In the genomic region with DNA sequence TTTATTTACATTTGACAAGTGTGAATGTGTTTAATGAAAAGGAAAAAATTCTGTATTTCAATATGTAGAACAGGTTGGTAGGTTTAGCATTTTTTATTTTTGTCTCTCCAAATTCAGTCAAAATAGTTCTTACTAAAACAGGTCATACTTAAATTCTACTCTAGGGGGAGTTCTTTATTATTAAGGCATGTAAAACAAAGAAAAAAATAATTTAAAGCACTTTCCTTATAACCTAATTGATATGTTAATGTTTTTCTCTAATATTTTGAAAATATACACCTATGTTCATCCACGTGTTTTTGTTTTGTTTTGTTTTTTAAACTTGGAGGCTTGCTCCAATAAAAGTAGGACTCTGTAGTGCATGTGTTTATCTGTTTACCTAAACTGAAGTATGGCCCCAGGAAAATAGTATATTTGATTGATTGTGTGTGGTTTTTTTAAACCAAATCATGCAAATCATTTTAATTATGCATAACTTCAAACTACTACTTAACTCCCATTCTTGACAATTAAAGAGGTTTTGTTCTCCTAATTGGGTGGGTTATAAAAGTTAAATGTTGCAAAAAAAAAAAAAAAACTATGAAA, we compare ENCODE assay signal across 15 cellular contexts.
DNase-seq lines count a peak whose midpoint lies in the region; ATAC-seq, FAIRE-seq and TF ChIP-seq lines count a peak whose summit lies in the region.
"Had no signal": no experiment of that assay in that cellular context is flagged by ENCODE, and none has a peak within 500 bp of the region (broad histone marks: within the 10 kb centered on the region; RNA-seq: fewer than 3 reads in every experiment).

No MANE protein-coding gene starts in this region.

- H3K79me2 ChIP-seq in H9 (ENCODE audit: insufficient read depth, low read length), result no peaks in the 10 kb centered on the region

- H2BK15ac ChIP-seq in H9 (ENCODE audit: low read depth, low read length), result no peak overlapping the region

- no peak for ATAC-seq in activated CD8-positive, alpha-beta memory T cell treated with anti-CD3 and anti-CD28 coated beads, Interleukin-2, amount 10 ng/mL, durations not matched to agents 7 days and 5 days
- ATAC-seq in HG02798 (IDR thresholded peaks at IDR 0.05; ENCODE audit: poor library complexity, unreplicated experiment), result no peak
- ATAC-seq in GM19395 (IDR thresholded peaks at IDR 0.05; ENCODE audit: unreplicated experiment), result no peak
- ATAC-seq: activated CD8-positive, alpha-beta T cell treated with anti-CD3 and anti-CD28 coated beads for 36 hours; activated naive CD4-positive, alpha-beta T cell treated with anti-CD3 and anti-CD28 coated beads, Interleukin-2, amount 50 U/mL, for 72 hours had no signal

- no peak overlapping the region for H2BK12ac ChIP-seq in H9 (ENCODE audit: insufficient read length, low read depth, low read length)

- H4K91ac ChIP-seq in H9 (ENCODE audit: insufficient read length, low read depth, low read length), result no peak overlapping the region

- no peaks in the 10 kb centered on the region for H4K20me1 ChIP-seq in H9 (ENCODE audit: control insufficient read depth, insufficient read depth, insufficient read length)

- H3K23me2 ChIP-seq in H9 (ENCODE audit: insufficient read length, low read depth, low read length, poor library complexity, severe bottlenecking), result no peaks in the 10 kb centered on the region

- no peak overlapping the region for H3T11ph ChIP-seq in H9 (ENCODE audit: low read length)

- H3K36me3 Mint-ChIP-seq in H9 (ENCODE audit: insufficient read depth in 1 of 3, low read depth in 3 of 3), result peaks cover 0 to 18% (median 13%) of the 10 kb centered on the region in 3 experiments; a peak in 4 of 7 replicates
- no peaks in the 10 kb centered on the region for H3K36me3 Mint-ChIP-seq in activated CD8-positive, alpha-beta memory T cell treated with anti-CD3 and anti-CD28 coated beads, Interleukin-2, amount 10 ng/mL, durations not matched to agents 7 days and 5 days
- H3K36me3 Mint-ChIP-seq: activated naive CD4-positive, alpha-beta T cell treated with anti-CD3 and anti-CD28 coated beads, Interleukin-2, amount 50 U/mL, for 72 hours had no signal

- H3K9ac ChIP-seq in H9 (ENCODE audit: extremely low read depth, insufficient read length, low read length) (no peak overlapping the region), adipocyte (ENCODE audit: low read length) (no peak overlapping the region)

- H3K18ac ChIP-seq in H9 (ENCODE audit: insufficient read length, low read depth, low read length), result no peak overlapping the region

- no peak overlapping the region for H3K4me3 ChIP-seq in AG10803 (ENCODE audit: low read length)
- H3K4me3 ChIP-seq in adipocyte (ENCODE audit: low read length), result no peak overlapping the region
- H3K4me3 ChIP-seq: vagina had no signal

- H2AK5ac ChIP-seq in H9 (ENCODE audit: insufficient read length, low read length), result no peak overlapping the region

- CTCF ChIA-PET in activated CD8-positive, alpha-beta memory T cell treated with anti-CD3 and anti-CD28 coated beads, Interleukin-2, amount 10 ng/mL, durations not matched to agents 7 days and 5 days (lab: Charles Lee), result no interaction called here

- H3K27ac Mint-ChIP-seq in H9, result peak overlapping the region in 1 of 3 experiments; percentile 85; a peak in 1 of 7 replicates
- no peak overlapping the region for H3K27ac Mint-ChIP-seq in activated CD8-positive, alpha-beta memory T cell treated with anti-CD3 and anti-CD28 coated beads, Interleukin-2, amount 10 ng/mL, durations not matched to agents 7 days and 5 days
- H3K27ac Mint-ChIP-seq: activated CD8-positive, alpha-beta T cell treated with anti-CD3 and anti-CD28 coated beads for 36 hours; activated naive CD4-positive, alpha-beta T cell treated with anti-CD3 and anti-CD28 coated beads, Interleukin-2, amount 50 U/mL, for 72 hours; T-helper 1 cell treated with Interleukin-12 subunit alpha and Interleukin-12 subunit beta and Interleukin-4 antibody, amounts not matched to agents 30 μg/mL and 1 μg/mL, for 36 hours had no signal

- H2BK120ac ChIP-seq in H9 (ENCODE audit: low read depth, low read length, poor library complexity, severe bottlenecking), result no peak overlapping the region

- peaks cover 2% of the 10 kb centered on the region; the same call in 1 of the 2 replicates for H3K4me1 ChIP-seq in H9 (ENCODE audit: insufficient read depth, low read length)
- H3K4me1 ChIP-seq in adipocyte (ENCODE audit: control insufficient read depth, insufficient read depth, low read length), result no peaks in the 10 kb centered on the region
- H3K4me1 ChIP-seq: vagina had no signal

- no peak overlapping the region for H3K4me3 Mint-ChIP-seq in H9
- no peak overlapping the region for H3K4me3 Mint-ChIP-seq in activated CD8-positive, alpha-beta memory T cell treated with anti-CD3 and anti-CD28 coated beads, Interleukin-2, amount 10 ng/mL, durations not matched to agents 7 days and 5 days
- H3K4me3 Mint-ChIP-seq: activated CD8-positive, alpha-beta T cell treated with anti-CD3 and anti-CD28 coated beads for 36 hours; T-helper 1 cell treated with Interleukin-12 subunit alpha and Interleukin-12 subunit beta and Interleukin-4 antibody, amounts not matched to agents 30 μg/mL and 1 μg/mL, for 36 hours had no signal

- H3K14ac ChIP-seq in H9 (ENCODE audit: insufficient read depth, low read length), result no peak overlapping the region

- H3K27me3 Mint-ChIP-seq in H9 (ENCODE audit: low read depth), result no peaks in the 10 kb centered on the region
- H3K27me3 Mint-ChIP-seq in activated CD8-positive, alpha-beta memory T cell treated with anti-CD3 and anti-CD28 coated beads, Interleukin-2, amount 10 ng/mL, durations not matched to agents 7 days and 5 days, result no peaks in the 10 kb centered on the region
- H3K27me3 Mint-ChIP-seq: activated CD8-positive, alpha-beta T cell treated with anti-CD3 and anti-CD28 coated beads for 36 hours had no signal

- H4K8ac ChIP-seq in H9 (replicated peaks; ENCODE audit: insufficient read length, low read depth, low read length), result no peak overlapping the region

- H2BK20ac ChIP-seq in H9 (ENCODE audit: low read depth, low read length, poor library complexity, severe bottlenecking), result no peak overlapping the region

- no peak overlapping the region for H2BK5ac ChIP-seq in H9 (ENCODE audit: insufficient read length, low read length)

- no peak overlapping the region for H3K27ac ChIP-seq in H9 (ENCODE audit: insufficient read length, low read depth, low read length)
- H3K27ac ChIP-seq: vagina had no signal

- WGBS in H9 (ENCODE audit: extremely low coverage, insufficient read length, low lambda C conversion rate), result no CpG with 5 or more reads among the region's 1 CpG

- no peaks in the 10 kb centered on the region for H3K9me3 Mint-ChIP-seq in H9
- no peaks in the 10 kb centered on the region for H3K9me3 Mint-ChIP-seq in activated CD8-positive, alpha-beta memory T cell treated with anti-CD3 and anti-CD28 coated beads, Interleukin-2, amount 10 ng/mL, durations not matched to agents 7 days and 5 days (ENCODE audit: low read depth)
- H3K9me3 Mint-ChIP-seq: activated CD8-positive, alpha-beta T cell treated with anti-CD3 and anti-CD28 coated beads for 36 hours; activated naive CD4-positive, alpha-beta T cell treated with anti-CD3 and anti-CD28 coated beads, Interleukin-2, amount 50 U/mL, for 72 hours; T-helper 1 cell treated with Interleukin-12 subunit alpha and Interleukin-12 subunit beta and Interleukin-4 antibody, amounts not matched to agents 30 μg/mL and 1 μg/mL, for 36 hours had no signal

- no peak overlapping the region for H3K56ac ChIP-seq in H9 (ENCODE audit: insufficient read length, low read depth, low read length)

- H3K79me1 ChIP-seq in H9 (ENCODE audit: insufficient read depth, low read depth, low read length, poor library complexity, severe bottlenecking), result no peaks in the 10 kb centered on the region

- H3K4me2 ChIP-seq in H9 (ENCODE audit: insufficient read depth, insufficient read length, low read length), result no peak overlapping the region

- H3K27me3 ChIP-seq in H9 (ENCODE audit: insufficient read depth, low read length), result no peaks in the 10 kb centered on the region
- no peaks in the 10 kb centered on the region for H3K27me3 ChIP-seq in adipocyte (replicated peaks; ENCODE audit: control insufficient read depth, insufficient read depth, low read length)
- H3K27me3 ChIP-seq: vagina had no signal

- no peak overlapping the region for H4K5ac ChIP-seq in H9 (ENCODE audit: insufficient read length, low read depth, low read length)

- peak; percentile 89 for FAIRE-seq in islet of Langerhans (lab: Jason Lieb, UNC)
- FAIRE-seq: small intestine had no signal

- no peak overlapping the region for H2AFZ ChIP-seq in H9 (ENCODE audit: low read length)

- H3K36me3 ChIP-seq in adipocyte (ENCODE audit: control insufficient read depth, insufficient read depth, low read length, severe bottlenecking), result no peaks in the 10 kb centered on the region
- H3K36me3 ChIP-seq: vagina had no signal

- no peak overlapping the region for H3K4ac ChIP-seq in H9 (ENCODE audit: low read depth, low read length)

- H3K9me3 ChIP-seq in H9 (ENCODE audit: control insufficient read depth, low read depth, low read length) (no peaks in the 10 kb centered on the region), adipocyte (ENCODE audit: control insufficient read depth, low read length) (no peaks in the 10 kb centered on the region)
- H3K9me3 ChIP-seq: vagina had no signal

- TF ChIP-seq CTCF in AG10803 (conservative IDR thresholded peaks at IDR 0.05; ENCODE audit: low read length), result peak; percentile 37
- peak; percentile 67 for TF ChIP-seq CTCF in H9 (conservative IDR thresholded peaks at IDR 0.05)

- DNase-seq in AG10803 (ENCODE audit: low read depth), result peak; percentile 0
- DNase-seq in H9, result no peak
- peak; percentile 24 for DNase-seq in adipocyte (ENCODE audit: low read depth)
- DNase-seq in pons (ENCODE audit: low spot score), result no peak
- no peak for DNase-seq in activated CD8-positive, alpha-beta memory T cell treated with anti-CD3 and anti-CD28 coated beads, Interleukin-2, amount 10 ng/mL, durations not matched to agents 7 days and 5 days
- DNase-seq: activated CD8-positive, alpha-beta T cell treated with anti-CD3 and anti-CD28 coated beads for 36 hours; effector CD4-positive, alpha-beta T cell; NCI-H1417; small intestine had no signal

- H3K4me1 Mint-ChIP-seq in H9, result peaks cover 60 to 68% of the 10 kb centered on the region in 2 experiments
- H3K4me1 Mint-ChIP-seq in activated CD8-positive, alpha-beta memory T cell treated with anti-CD3 and anti-CD28 coated beads, Interleukin-2, amount 10 ng/mL, durations not matched to agents 7 days and 5 days, result no peaks in the 10 kb centered on the region

- no peak overlapping the region for H3K23ac ChIP-seq in H9 (ENCODE audit: insufficient read length, low read depth, low read length)

Comparison
In these comparisons a context has a peak if more than half of its experiments do, and no peak if none do; other contexts are left out.
1. DNase-seq: peak in AG10803 (single experiment) and adipocyte (single experiment); none in H9 (single experiment), pons (single experiment) and activated CD8-positive, alpha-beta memory T cell treated with anti-CD3 and anti-CD28 coated beads, Interleukin-2, amount 10 ng/mL, durations not matched to agents 7 days and 5 days (single experiment).